Comparison of ENCODE assay signal across 8 cellular contexts in the genomic region with DNA sequence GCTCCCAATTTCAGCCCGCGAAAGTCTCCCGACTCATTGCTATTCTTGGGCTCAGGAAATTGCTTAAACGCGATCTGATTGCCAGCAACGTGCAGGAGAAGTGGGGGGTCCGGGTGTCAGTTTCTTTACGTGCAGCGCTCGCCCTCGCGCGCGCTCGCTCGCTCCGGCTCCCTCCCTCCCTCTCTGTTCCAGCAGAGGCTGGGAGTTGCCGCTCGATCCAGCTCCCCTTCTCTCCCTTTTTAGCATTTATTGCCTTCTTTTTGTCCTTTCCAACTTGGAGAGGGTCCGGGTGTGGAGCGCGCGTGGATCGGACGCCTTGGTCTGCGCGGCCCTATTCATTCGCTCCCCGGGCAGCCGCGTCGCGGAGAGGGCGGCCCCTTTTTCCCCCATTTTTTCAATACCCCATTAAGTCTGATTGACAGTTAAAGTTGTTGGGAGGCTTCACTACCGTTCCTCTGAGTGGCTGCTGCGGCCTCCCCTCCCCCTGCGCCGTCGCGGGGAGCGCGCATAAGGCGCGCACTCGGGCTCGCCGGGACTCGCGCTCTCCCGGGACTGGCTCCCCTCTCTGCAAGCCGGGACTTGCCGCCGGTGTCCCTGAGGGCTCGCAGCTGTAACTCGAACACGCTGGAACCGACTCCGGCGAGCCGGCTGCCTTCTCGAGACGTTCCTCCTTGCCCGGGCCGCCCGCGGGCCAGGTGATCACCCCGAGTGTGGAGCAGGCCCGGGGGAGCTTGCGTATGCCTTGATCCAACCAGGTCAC. TPM values are rescaled to one million over a fixed set of nuclear protein-coding genes. Genes with fewer than 3 reads are reported as not detected.
DNase-seq lines count a peak whose midpoint lies in the region; ATAC-seq and TF ChIP-seq lines count a peak whose summit lies in the region.

A gene with protein sequence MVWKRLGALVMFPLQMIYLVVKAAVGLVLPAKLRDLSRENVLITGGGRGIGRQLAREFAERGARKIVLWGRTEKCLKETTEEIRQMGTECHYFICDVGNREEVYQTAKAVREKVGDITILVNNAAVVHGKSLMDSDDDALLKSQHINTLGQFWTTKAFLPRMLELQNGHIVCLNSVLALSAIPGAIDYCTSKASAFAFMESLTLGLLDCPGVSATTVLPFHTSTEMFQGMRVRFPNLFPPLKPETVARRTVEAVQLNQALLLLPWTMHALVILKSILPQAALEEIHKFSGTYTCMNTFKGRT (minus strand): TSS at position 310 of the 760 bp plus-strand sequence. CDS start 862 bp downstream, outside the sequence.

- DNase-seq in AG08396 (ENCODE audit: low spot score), result peak; percentile 84
- DNase-seq in NCI-H345 treated with DMSO at 0.1 percent for 48 hours (lab: John Stamatoyannopoulos, UW; ENCODE audit: unreplicated experiment), result peak; percentile 82
- peak; percentile 80 for DNase-seq in activated CD4-positive, alpha-beta memory T cell treated with anti-CD3 and anti-CD28 coated beads for 36 hours
- DNase-seq in ecto neural progenitor cell (ENCODE audit: low spot score), result peak; percentile 90
- DNase-seq in lower leg skin (ENCODE audit: low spot score in 2 of 2), result peak; percentile 81 to 96
- DNase-seq in stimulated activated CD4-positive, alpha-beta T cell treated with anti-CD3 and anti-CD28 coated beads, Interleukin-4, amount 100 ng/mL, for 4 hours, result peak; percentile 50 to 61

- CTCF ChIA-PET in activated CD4-positive, alpha-beta memory T cell treated with anti-CD3 and anti-CD28 coated beads for 36 hours (lab: Charles Lee), result interaction anchor here (0.6 to 4.5 kb wide), 22 partner anchors 10 to 935 kb away, joined by 3 to 38 read pairs (median 6); no protein-coding TSS in a partner anchor

- peak within 1 kb of the TSS; percentile 92 for H3K27ac Mint-ChIP-seq in activated CD4-positive, alpha-beta memory T cell treated with anti-CD3 and anti-CD28 coated beads for 36 hours

- ATAC-seq in GM21619 (IDR thresholded peaks at IDR 0.05; ENCODE audit: unreplicated experiment) (peak; percentile 41), GM21576 (IDR thresholded peaks at IDR 0.05; ENCODE audit: unreplicated experiment) (no peak)

- H3K9me3 Mint-ChIP-seq in activated CD4-positive, alpha-beta memory T cell treated with anti-CD3 and anti-CD28 coated beads for 36 hours, result no peaks in the 10 kb centered on the region

- no peak for TF ChIP-seq POLR2A in lower leg skin (IDR thresholded peaks at IDR 0.05)

- H3K4me3 ChIP-seq in lower leg skin (ENCODE audit: low read depth, poor library complexity, severe bottlenecking), result peak within 1 kb of the TSS; percentile 71

- TF ChIP-seq CTCF in lower leg skin (IDR thresholded peaks at IDR 0.05), result no peak

- peaks cover 51% of the 10 kb centered on the region for H3K4me1 Mint-ChIP-seq in activated CD4-positive, alpha-beta memory T cell treated with anti-CD3 and anti-CD28 coated beads for 36 hours (ENCODE audit: low read depth)

- H3K36me3 Mint-ChIP-seq in activated CD4-positive, alpha-beta memory T cell treated with anti-CD3 and anti-CD28 coated beads for 36 hours, result peaks cover 12% of the 10 kb centered on the region

- no peaks in the 10 kb centered on the region for H3K27me3 Mint-ChIP-seq in activated CD4-positive, alpha-beta memory T cell treated with anti-CD3 and anti-CD28 coated beads for 36 hours

- 0 to 1% methylated on average over 54 of the region's 69 CpGs for WGBS in lower leg skin, 2 donors

- intact Hi-C loops in activated CD4-positive, alpha-beta memory T cell treated with anti-CD3 and anti-CD28 coated beads for 36 hours (cut with micrococcal nuclease), result loop anchor here (1.0 to 10.0 kb wide), 6 partner anchors 108 to 493 kb away; no protein-coding TSS in a partner anchor
- intact Hi-C loops in lower leg skin (cut with DNase I; ENCODE audit: low total_unique reads), result no loop called here

- POLR2A ChIA-PET in activated CD4-positive, alpha-beta memory T cell treated with anti-CD3 and anti-CD28 coated beads for 36 hours (lab: Charles Lee), result interaction anchor here (0.6 to 4.7 kb wide), 13 partner anchors 14 to 708 kb away, joined by 3 to 26 read pairs (median 4); no protein-coding TSS in a partner anchor

- peak within 1 kb of the TSS; percentile 95 for H3K4me3 Mint-ChIP-seq in activated CD4-positive, alpha-beta memory T cell treated with anti-CD3 and anti-CD28 coated beads for 36 hours

RNA-seq across cellular contexts. Expression of the gene that starts here (rescaled TPM):
- 10 to 100 TPM; 57.6 to 58.8 TPM for total RNA-seq in activated CD4-positive, alpha-beta memory T cell treated with anti-CD3 and anti-CD28 coated beads for 36 hours
- total RNA-seq in lower leg skin, result 100 to 1,000 TPM in 3 of 4 donors, 10 to 100 TPM in 1; 92.4 to 130 (median 107) TPM
